10 cellular contexts compared by ENCODE assay signal in genomic region chr5:89117131-89117644, GRCh38.
DNase-seq lines count a peak whose midpoint lies in the region; ATAC-seq and TF ChIP-seq lines count a peak whose summit lies in the region.
"Had no signal": no experiment of that assay in that cellular context is flagged by ENCODE, and none has a peak within 500 bp of the region (broad histone marks: within the 10 kb centered on the region; RNA-seq: fewer than 3 reads in every experiment).

No MANE protein-coding gene starts in this region.

- no peak overlapping the region for H3K27ac Mint-ChIP-seq in activated CD4-positive, alpha-beta T cell treated with anti-CD3 and anti-CD28 coated beads for 36 hours
- no peak overlapping the region for H3K27ac Mint-ChIP-seq in activated T-cell treated with anti-CD3 and anti-CD28 coated beads, Interleukin-2, amount 50 U/mL, for 72 hours

- no peak overlapping the region for H3K4me3 ChIP-seq in mucosa of descending colon
- H3K4me3 ChIP-seq: lung had no signal

- TF ChIP-seq CTCF in mucosa of descending colon (IDR thresholded peaks at IDR 0.05): no peak

- no peaks in the 10 kb centered on the region for H3K4me1 ChIP-seq in mucosa of descending colon (ENCODE audit: low read depth)

- no peaks in the 10 kb centered on the region for H3K36me3 ChIP-seq in mucosa of descending colon (ENCODE audit: low read depth)

- CTCF ChIA-PET in activated CD4-positive, alpha-beta T cell treated with anti-CD3 and anti-CD28 coated beads for 36 hours (lab: Charles Lee): no interaction called here

- no peaks in the 10 kb centered on the region for H3K4me1 Mint-ChIP-seq in activated CD4-positive, alpha-beta T cell treated with anti-CD3 and anti-CD28 coated beads for 36 hours
- no peaks in the 10 kb centered on the region for H3K4me1 Mint-ChIP-seq in activated T-cell treated with anti-CD3 and anti-CD28 coated beads, Interleukin-2, amount 50 U/mL, for 72 hours (ENCODE audit: low read depth)

- no peaks in the 10 kb centered on the region for H3K9me3 Mint-ChIP-seq in activated CD4-positive, alpha-beta T cell treated with anti-CD3 and anti-CD28 coated beads for 36 hours (ENCODE audit: low read depth)
- H3K9me3 Mint-ChIP-seq in activated T-cell treated with anti-CD3 and anti-CD28 coated beads, Interleukin-2, amount 50 U/mL, for 72 hours: peaks cover 0 to 2% of the 10 kb centered on the region in 2 donors

- H3K4me3 Mint-ChIP-seq in activated CD4-positive, alpha-beta T cell treated with anti-CD3 and anti-CD28 coated beads for 36 hours: no peak overlapping the region
- H3K4me3 Mint-ChIP-seq in activated T-cell treated with anti-CD3 and anti-CD28 coated beads, Interleukin-2, amount 50 U/mL, for 72 hours: no peak overlapping the region

- no peaks in the 10 kb centered on the region for H3K36me3 Mint-ChIP-seq in activated CD4-positive, alpha-beta T cell treated with anti-CD3 and anti-CD28 coated beads for 36 hours (ENCODE audit: low read depth)
- H3K36me3 Mint-ChIP-seq in activated T-cell treated with anti-CD3 and anti-CD28 coated beads, Interleukin-2, amount 50 U/mL, for 72 hours (ENCODE audit: insufficient read depth in 2 of 2): no peaks in the 10 kb centered on the region

- DNase-seq in LHCN-M2 (ENCODE audit: low read depth) (peak; percentile 58), mucosa of descending colon (peak in 2 of 3 donors; percentile 40 to 71), epidermal melanocyte (ENCODE audit: insufficient read length, low spot score) (no peak), GOT3 (lab: John Stamatoyannopoulos, UW) (no peak)
- no peak for DNase-seq in activated CD4-positive, alpha-beta T cell treated with anti-CD3 and anti-CD28 coated beads for 36 hours
- DNase-seq in activated T-cell treated with anti-CD3 and anti-CD28 coated beads, Interleukin-2, amount 50 U/mL, for 72 hours: no peak
- DNase-seq: NCI-H1417 had no signal

- no peaks in the 10 kb centered on the region for H3K27me3 Mint-ChIP-seq in activated CD4-positive, alpha-beta T cell treated with anti-CD3 and anti-CD28 coated beads for 36 hours
- no peaks in the 10 kb centered on the region for H3K27me3 Mint-ChIP-seq in activated T-cell treated with anti-CD3 and anti-CD28 coated beads, Interleukin-2, amount 50 U/mL, for 72 hours (ENCODE audit: low read depth)

- POLR2A ChIA-PET in activated CD4-positive, alpha-beta T cell treated with anti-CD3 and anti-CD28 coated beads for 36 hours (lab: Charles Lee): no interaction called here

- no peaks in the 10 kb centered on the region for H3K9me3 ChIP-seq in mucosa of descending colon

- peak; percentile 98 for ATAC-seq in GM18907 (IDR thresholded peaks at IDR 0.05; ENCODE audit: unreplicated experiment)
- peak; percentile 96 for ATAC-seq in HG02759 (IDR thresholded peaks at IDR 0.05; ENCODE audit: unreplicated experiment)
- peak; percentile 97 for ATAC-seq in mucosa of descending colon
- ATAC-seq in activated CD4-positive, alpha-beta T cell treated with anti-CD3 and anti-CD28 coated beads for 36 hours: no peak
- no peak for ATAC-seq in activated T-cell treated with anti-CD3 and anti-CD28 coated beads, Interleukin-2, amount 50 U/mL, for 72 hours (replicated peaks in 1 of 2)

- intact Hi-C loops in mucosa of descending colon (cut with DNase I, micrococcal nuclease): no loop called here
- intact Hi-C loops in activated CD4-positive, alpha-beta T cell treated with anti-CD3 and anti-CD28 coated beads for 36 hours (cut with DNase I, micrococcal nuclease): no loop called here

Comparison
In these comparisons a context has a peak if more than half of its experiments do, and no peak if none do; other contexts are left out.
1. ATAC-seq: peak in GM18907 (single experiment), HG02759 (single experiment) and mucosa of descending colon (single experiment); none in activated CD4-positive, alpha-beta T cell treated with anti-CD3 and anti-CD28 coated beads for 36 hours (single experiment) and activated T-cell treated with anti-CD3 and anti-CD28 coated beads, Interleukin-2, amount 50 U/mL, for 72 hours (0 of 2).
2. DNase-seq: peak in LHCN-M2 (single experiment) and mucosa of descending colon (2 of 3); none in epidermal melanocyte (single experiment), activated CD4-positive, alpha-beta T cell treated with anti-CD3 and anti-CD28 coated beads for 36 hours (single experiment), activated T-cell treated with anti-CD3 and anti-CD28 coated beads, Interleukin-2, amount 50 U/mL, for 72 hours (0 of 2) and GOT3 (single experiment).